ENCODE assay signal across 14 cellular contexts in the genomic region with DNA sequence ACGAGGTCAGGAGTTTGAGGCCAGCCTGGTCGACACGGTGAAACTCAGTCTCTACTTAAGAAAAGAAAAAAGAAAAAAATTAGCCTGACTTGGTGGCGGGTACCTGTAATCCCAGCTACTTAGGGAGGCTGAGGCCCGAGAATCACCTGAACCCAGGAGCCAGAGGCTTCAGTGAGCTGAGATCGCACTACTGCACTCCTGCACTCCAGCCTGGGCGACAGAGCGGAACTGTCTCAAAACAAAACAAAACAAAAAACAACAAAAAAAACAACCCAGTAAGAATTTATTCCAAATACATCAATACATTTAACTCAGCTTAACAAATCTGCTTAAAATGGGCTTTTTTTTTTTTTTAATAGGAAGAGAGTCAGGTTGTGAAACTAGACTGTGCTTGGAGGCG.
"Had no signal": no experiment of that assay in that cellular context is flagged by ENCODE, and none has a peak within 500 bp of the region (broad histone marks: within the 10 kb centered on the region; RNA-seq: fewer than 3 reads in every experiment).

No MANE protein-coding gene starts in this region.

- ATAC-seq: left cardiac atrium had no signal

- H3K9me3 Mint-ChIP-seq: activated naive CD8-positive, alpha-beta T cell treated with anti-CD3 and anti-CD28 coated beads, Interleukin-2, amount 10 ng/mL, durations not matched to agents 7 days and 5 days; nephron had no signal

- H3K27ac ChIP-seq: breast epithelium, esophagus muscularis mucosa, ovary, tibial nerve had no signal

- H3K36me3 ChIP-seq: breast epithelium, ovary had no signal

- DNase-seq: activated CD4-positive, CD25-positive, alpha-beta regulatory T cell treated with anti-CD3 and anti-CD28 coated beads, Interleukin-2, amount 50 U/mL, for 72 hours; activated effector memory CD4-positive, alpha-beta T cell treated with Interleukin-2 at 50 U/mL for 16 hours; activated naive CD8-positive, alpha-beta T cell treated with anti-CD3 and anti-CD28 coated beads, Interleukin-2, amount 10 ng/mL, durations not matched to agents 7 days and 5 days; anterior cingulate cortex; glutamatergic neuron; left cardiac atrium; ovary; stimulated activated CD4-positive, alpha-beta T cell treated with anti-CD3 and anti-CD28 coated beads, Interleukin-15, amount 100 ng/mL, for 24 hours; stimulated activated CD4-positive, alpha-beta T cell treated with anti-CD3 and anti-CD28 coated beads, Interleukin-4, amount 100 ng/mL, for 24 hours; T-helper 2 cell had no signal

- H3K9me3 ChIP-seq: breast epithelium, esophagus muscularis mucosa, ovary, tibial nerve had no signal

- H3K4me3 ChIP-seq: breast epithelium, esophagus muscularis mucosa, ovary, tibial nerve had no signal

- H3K27me3 Mint-ChIP-seq: activated naive CD8-positive, alpha-beta T cell treated with anti-CD3 and anti-CD28 coated beads, Interleukin-2, amount 10 ng/mL, durations not matched to agents 7 days and 5 days had no signal

- H3K4me3 Mint-ChIP-seq: activated naive CD8-positive, alpha-beta T cell treated with anti-CD3 and anti-CD28 coated beads, Interleukin-2, amount 10 ng/mL, durations not matched to agents 7 days and 5 days; nephron had no signal

- H3K27me3 ChIP-seq: breast epithelium, esophagus muscularis mucosa, ovary, tibial nerve had no signal
